8 cellular contexts compared by ENCODE assay signal in the genomic region with DNA sequence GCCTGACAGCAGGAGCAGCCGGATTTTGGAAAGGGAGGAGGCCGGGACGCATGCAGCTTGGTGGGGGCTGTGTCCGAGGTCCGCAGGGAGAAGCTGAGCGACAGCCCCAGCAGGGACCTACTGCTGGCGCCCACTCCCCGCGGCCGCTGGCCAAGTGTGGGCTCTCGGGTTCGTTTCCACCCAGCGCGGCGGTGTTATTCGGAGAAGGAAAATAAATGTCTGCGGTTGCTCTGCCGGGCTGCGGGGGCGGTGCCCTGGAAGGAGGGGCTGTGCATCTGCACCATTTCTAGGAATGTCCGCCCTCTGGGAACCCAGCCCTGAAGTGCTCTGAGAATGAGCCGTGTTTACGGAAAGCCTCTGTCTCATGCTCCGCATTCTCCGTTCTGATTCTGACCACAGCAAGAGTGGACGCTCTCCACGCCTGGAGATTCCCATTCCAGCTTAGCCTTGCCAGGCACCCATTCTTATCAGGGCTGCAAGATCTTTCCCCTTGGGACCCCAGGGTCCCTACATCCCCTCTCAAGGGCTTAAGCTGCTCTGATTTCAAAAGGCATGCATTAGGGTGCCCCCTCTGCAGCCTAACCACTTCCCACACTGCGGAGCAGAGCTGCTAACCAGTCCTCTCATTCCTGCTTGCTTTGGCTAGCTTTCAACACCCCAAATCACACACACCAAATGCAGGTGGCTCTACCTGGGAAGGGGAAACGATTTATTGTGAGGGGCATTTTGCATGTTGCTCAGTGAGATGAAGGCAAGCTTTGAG.
DNase-seq lines count a peak whose midpoint lies in the region; ATAC-seq and TF ChIP-seq lines count a peak whose summit lies in the region.

No MANE protein-coding gene starts in this region.

- no peak overlapping the region for H3K9ac ChIP-seq in SK-N-MC (ENCODE audit: insufficient read length)
- peak overlapping the region; percentile 47 for H3K9ac ChIP-seq in neural cell (ENCODE audit: low read length)

- no peak for TF ChIP-seq EP300 in neural cell (conservative IDR thresholded peaks at IDR 0.05; ENCODE audit: poor library complexity, severe bottlenecking)

- peak; percentile 20 for TF ChIP-seq RAD21 in neural cell (conservative IDR thresholded peaks at IDR 0.05)

- H3K27ac ChIP-seq in SK-N-MC (no peak overlapping the region), neural cell (ENCODE audit: low read length) (no peak overlapping the region)

- H3K4me2 ChIP-seq in neural cell (ENCODE audit: low read length): peak overlapping the region; percentile 50

- no peak overlapping the region for H2AFZ ChIP-seq in neural cell (ENCODE audit: low read depth, low read length)

- H3K27me3 ChIP-seq in neural cell (ENCODE audit: insufficient read depth, low read depth, low read length): no peaks in the 10 kb centered on the region

- H3K4me3 ChIP-seq in SK-N-MC (peak overlapping the region; percentile 57), neural cell (ENCODE audit: low read length) (peak overlapping the region; percentile 65)

- peak; percentile 83 for DNase-seq in ELF-1 (ENCODE audit: low read depth, low spot score)
- DNase-seq in SK-N-MC (ENCODE audit: low read depth, low spot score): no peak
- peak; percentile 71 for DNase-seq in fibroblast of the conjunctiva (ENCODE audit: low read depth)
- DNase-seq in NCI-H187 treated with DMSO at 0.1 percent for 48 hours (lab: John Stamatoyannopoulos, UW): no peak

- H3K79me2 ChIP-seq in neural cell (replicated peaks; ENCODE audit: insufficient read depth, low read length): no peaks in the 10 kb centered on the region

- H3K36me3 ChIP-seq in SK-N-MC (ENCODE audit: insufficient read depth, low read length): no peaks in the 10 kb centered on the region
- H3K36me3 ChIP-seq in neural cell (ENCODE audit: insufficient read depth, low read length): no peaks in the 10 kb centered on the region

- no peaks in the 10 kb centered on the region for H3K9me2 ChIP-seq in neural cell (ENCODE audit: insufficient read depth, low read length)

- no peaks in the 10 kb centered on the region for H4K20me1 ChIP-seq in neural cell (ENCODE audit: insufficient read depth)

- H3F3A ChIP-seq in neural cell (ENCODE audit: insufficient read depth, low read length, poor library complexity, severe bottlenecking): no peaks in the 10 kb centered on the region

- no peak for TF ChIP-seq CTCF in neural cell (IDR thresholded peaks at IDR 0.05; ENCODE audit: poor library complexity, severe bottlenecking)

- H3K9me3 ChIP-seq in SK-N-MC (ENCODE audit: low read depth, low read length): no peaks in the 10 kb centered on the region
- no peaks in the 10 kb centered on the region for H3K9me3 ChIP-seq in neural cell (ENCODE audit: low read length)

- ATAC-seq in HG02571 (IDR thresholded peaks at IDR 0.05; ENCODE audit: unreplicated experiment) (no peak), GM19351 (IDR thresholded peaks at IDR 0.05; ENCODE audit: unreplicated experiment) (no peak), HG03521 (IDR thresholded peaks at IDR 0.05; ENCODE audit: unreplicated experiment) (no peak)

TF ChIP-seq in neural cell, 6 proteins besides CTCF, POLR2A, EP300 and RAD21:
- TF ChIP-seq, protein P1, sequence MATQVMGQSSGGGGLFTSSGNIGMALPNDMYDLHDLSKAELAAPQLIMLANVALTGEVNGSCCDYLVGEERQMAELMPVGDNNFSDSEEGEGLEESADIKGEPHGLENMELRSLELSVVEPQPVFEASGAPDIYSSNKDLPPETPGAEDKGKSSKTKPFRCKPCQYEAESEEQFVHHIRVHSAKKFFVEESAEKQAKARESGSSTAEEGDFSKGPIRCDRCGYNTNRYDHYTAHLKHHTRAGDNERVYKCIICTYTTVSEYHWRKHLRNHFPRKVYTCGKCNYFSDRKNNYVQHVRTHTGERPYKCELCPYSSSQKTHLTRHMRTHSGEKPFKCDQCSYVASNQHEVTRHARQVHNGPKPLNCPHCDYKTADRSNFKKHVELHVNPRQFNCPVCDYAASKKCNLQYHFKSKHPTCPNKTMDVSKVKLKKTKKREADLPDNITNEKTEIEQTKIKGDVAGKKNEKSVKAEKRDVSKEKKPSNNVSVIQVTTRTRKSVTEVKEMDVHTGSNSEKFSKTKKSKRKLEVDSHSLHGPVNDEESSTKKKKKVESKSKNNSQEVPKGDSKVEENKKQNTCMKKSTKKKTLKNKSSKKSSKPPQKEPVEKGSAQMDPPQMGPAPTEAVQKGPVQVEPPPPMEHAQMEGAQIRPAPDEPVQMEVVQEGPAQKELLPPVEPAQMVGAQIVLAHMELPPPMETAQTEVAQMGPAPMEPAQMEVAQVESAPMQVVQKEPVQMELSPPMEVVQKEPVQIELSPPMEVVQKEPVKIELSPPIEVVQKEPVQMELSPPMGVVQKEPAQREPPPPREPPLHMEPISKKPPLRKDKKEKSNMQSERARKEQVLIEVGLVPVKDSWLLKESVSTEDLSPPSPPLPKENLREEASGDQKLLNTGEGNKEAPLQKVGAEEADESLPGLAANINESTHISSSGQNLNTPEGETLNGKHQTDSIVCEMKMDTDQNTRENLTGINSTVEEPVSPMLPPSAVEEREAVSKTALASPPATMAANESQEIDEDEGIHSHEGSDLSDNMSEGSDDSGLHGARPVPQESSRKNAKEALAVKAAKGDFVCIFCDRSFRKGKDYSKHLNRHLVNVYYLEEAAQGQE (IDR thresholded peaks at IDR 0.05; ENCODE audit: borderline replicate concordance): peak; percentile 25
- TF ChIP-seq POLR2AphosphoS5 (IDR thresholded peaks at IDR 0.05) (no peak), EZH2 (IDR thresholded peaks at IDR 0.05; ENCODE audit: borderline replicate concordance, insufficient read depth, low read length, poor library complexity, severe bottlenecking) (no peak), SMC3 (conservative IDR thresholded peaks at IDR 0.05; ENCODE audit: poor library complexity) (peak; percentile 24)

Comparison
In these comparisons a context has a peak if more than half of its experiments do, and no peak if none do; other contexts are left out.
1. DNase-seq: peak in ELF-1 (single experiment) and fibroblast of the conjunctiva (single experiment); none in SK-N-MC (single experiment) and NCI-H187 treated with DMSO at 0.1 percent for 48 hours (single experiment).